In the genomic region with DNA sequence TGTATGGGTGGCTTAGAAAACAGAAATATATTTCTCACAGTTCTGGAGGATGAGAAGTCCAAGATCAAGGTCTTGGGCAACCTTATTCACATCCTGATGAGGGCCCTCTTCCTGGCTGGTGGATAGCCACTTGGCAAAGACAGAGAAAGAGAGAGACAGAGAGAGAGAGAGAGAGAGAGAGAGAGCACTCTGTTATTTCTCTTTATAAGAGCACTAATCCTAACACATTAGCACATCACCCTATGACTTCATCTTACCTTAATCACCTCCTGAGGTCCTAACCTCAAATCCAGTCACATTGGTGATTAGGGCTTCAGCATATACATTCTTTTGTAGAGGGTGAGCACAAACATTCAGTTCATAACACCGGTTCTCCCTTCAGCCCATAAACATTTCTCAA, we compare ENCODE assay signal across 30 cellular contexts.
DNase-seq lines count a peak whose midpoint lies in the region; ATAC-seq, FAIRE-seq and TF ChIP-seq lines count a peak whose summit lies in the region.
"Had no signal": no experiment of that assay in that cellular context is flagged by ENCODE, and none has a peak within 500 bp of the region (broad histone marks: within the 10 kb centered on the region; RNA-seq: fewer than 3 reads in every experiment).

No MANE protein-coding gene starts in this region.

- 89% methylated on average over 1 of the region's 1 CpG for WGBS in A549 (ENCODE audit: missing lambda C conversion rate)

- no peak overlapping the region for H3K4me3 ChIP-seq in A549
- H3K4me3 ChIP-seq: colonic mucosa had no signal

- FAIRE-seq in A549 (lab: Jason Lieb, UNC): no peak
- FAIRE-seq: A204.1, GM12891, HepG2, urothelium cell line had no signal

- no peaks in the 10 kb centered on the region for H3K9me3 ChIP-seq in A549
- H3K9me3 ChIP-seq: BE2C, colonic mucosa had no signal

- H3K27me3 Mint-ChIP-seq in HFFc6 (ENCODE audit: insufficient read depth): no peaks in the 10 kb centered on the region
- no peaks in the 10 kb centered on the region for H3K27me3 Mint-ChIP-seq in activated CD4-positive, alpha-beta T cell treated with anti-CD3 and anti-CD28 coated beads, Interleukin-2, amount 10 ng/mL, durations not matched to agents 7 days and 5 days
- H3K27me3 Mint-ChIP-seq: memory B cell; stimulated activated naive B cell treated with anti-CD40 and anti-IgM and Interleukin-4, amounts not matched to agents 10 μg/mL and 1 μg/mL and 100 μg/mL, for 72 hours; T-cell had no signal

- no peak for TF ChIP-seq EP300 in A549 (IDR thresholded peaks at IDR 0.05)

- no peak for TF ChIP-seq POLR2A in A549 (IDR thresholded peaks at IDR 0.05; ENCODE audit: low read length)

- no peaks in the 10 kb centered on the region for H3K36me3 Mint-ChIP-seq in HFFc6 (ENCODE audit: low read depth)
- no peaks in the 10 kb centered on the region for H3K36me3 Mint-ChIP-seq in activated CD4-positive, alpha-beta T cell treated with anti-CD3 and anti-CD28 coated beads, Interleukin-2, amount 10 ng/mL, durations not matched to agents 7 days and 5 days (ENCODE audit: low read depth)
- H3K36me3 Mint-ChIP-seq: memory B cell; stimulated activated naive B cell treated with anti-CD40 and anti-IgM and Interleukin-4, amounts not matched to agents 10 μg/mL and 1 μg/mL and 100 μg/mL, for 72 hours; T-cell had no signal

- TF ChIP-seq RAD21 in A549 (conservative IDR thresholded peaks at IDR 0.05 in 1 of 2, IDR thresholded peaks at IDR 0.05 in 1 of 2): no peak

- ATAC-seq in A549 (no peak), foreskin keratinocyte (peak; percentile 49), HG02885 (IDR thresholded peaks at IDR 0.05; ENCODE audit: poor library complexity, unreplicated experiment) (no peak)
- ATAC-seq: HepG2; left cardiac atrium; stimulated activated naive B cell treated with anti-CD40 and anti-IgM and Interleukin-4, amounts not matched to agents 10 μg/mL and 1 μg/mL and 100 μg/mL, for 72 hours; T-cell had no signal

- no peak overlapping the region for H3K4me3 Mint-ChIP-seq in HFFc6
- no peak overlapping the region for H3K4me3 Mint-ChIP-seq in activated CD4-positive, alpha-beta T cell treated with anti-CD3 and anti-CD28 coated beads, Interleukin-2, amount 10 ng/mL, durations not matched to agents 7 days and 5 days
- H3K4me3 Mint-ChIP-seq: memory B cell; stimulated activated naive B cell treated with anti-CD40 and anti-IgM and Interleukin-4, amounts not matched to agents 10 μg/mL and 1 μg/mL and 100 μg/mL, for 72 hours; T-cell had no signal

- no peak for TF ChIP-seq CTCF in A549 (IDR thresholded peaks at IDR 0.05)
- TF ChIP-seq CTCF in HFFc6 (IDR thresholded peaks at IDR 0.05): no peak
- no peak for TF ChIP-seq CTCF in foreskin keratinocyte (conservative IDR thresholded peaks at IDR 0.05)

- peak overlapping the region; percentile 52 for H3K4me2 ChIP-seq in A549

- peaks cover 80% of the 10 kb centered on the region for H3K4me1 Mint-ChIP-seq in HFFc6 (ENCODE audit: low read depth)
- H3K4me1 Mint-ChIP-seq in activated CD4-positive, alpha-beta T cell treated with anti-CD3 and anti-CD28 coated beads, Interleukin-2, amount 10 ng/mL, durations not matched to agents 7 days and 5 days: no peaks in the 10 kb centered on the region
- H3K4me1 Mint-ChIP-seq: memory B cell; stimulated activated naive B cell treated with anti-CD40 and anti-IgM and Interleukin-4, amounts not matched to agents 10 μg/mL and 1 μg/mL and 100 μg/mL, for 72 hours; T-cell had no signal

- peak overlapping the region; percentile 62 for H3K27ac Mint-ChIP-seq in HFFc6
- no peak overlapping the region for H3K27ac Mint-ChIP-seq in activated CD4-positive, alpha-beta T cell treated with anti-CD3 and anti-CD28 coated beads, Interleukin-2, amount 10 ng/mL, durations not matched to agents 7 days and 5 days
- H3K27ac Mint-ChIP-seq: memory B cell; stimulated activated naive B cell treated with anti-CD40 and anti-IgM and Interleukin-4, amounts not matched to agents 10 μg/mL and 1 μg/mL and 100 μg/mL, for 72 hours; T-cell had no signal

- CTCF ChIA-PET in A549 (lab: Yijun Ruan, JAX): interaction anchor here (0.7 kb wide), 1 partner anchor 250 kb away, joined by 3 read pairs; no protein-coding TSS in a partner anchor
- CTCF ChIA-PET in activated CD4-positive, alpha-beta T cell treated with anti-CD3 and anti-CD28 coated beads, Interleukin-2, amount 10 ng/mL, durations not matched to agents 7 days and 5 days (lab: Charles Lee): no interaction called here

- H3K9me3 Mint-ChIP-seq in HFFc6: no peaks in the 10 kb centered on the region
- no peaks in the 10 kb centered on the region for H3K9me3 Mint-ChIP-seq in activated CD4-positive, alpha-beta T cell treated with anti-CD3 and anti-CD28 coated beads, Interleukin-2, amount 10 ng/mL, durations not matched to agents 7 days and 5 days
- H3K9me3 Mint-ChIP-seq: T-cell had no signal

- POLR2A ChIA-PET in A549 (lab: Yijun Ruan, JAX): no interaction called here
- POLR2A ChIA-PET in activated CD4-positive, alpha-beta T cell treated with anti-CD3 and anti-CD28 coated beads, Interleukin-2, amount 10 ng/mL, durations not matched to agents 7 days and 5 days (lab: Charles Lee): no interaction called here

- H3K4me1 ChIP-seq in A549: peaks cover 37% of the 10 kb centered on the region
- peaks cover 22% of the 10 kb centered on the region for H3K4me1 ChIP-seq in foreskin keratinocyte
- H3K4me1 ChIP-seq: BE2C had no signal

- no peaks in the 10 kb centered on the region for H3K27me3 ChIP-seq in foreskin keratinocyte
- H3K27me3 ChIP-seq: BE2C, colonic mucosa had no signal

- DNase-seq in A549 (ENCODE audit: low read depth in 1 of 2, low spot score in 1 of 2) (no peak), HFFc6 (peak; percentile 9), SW480 (ENCODE audit: low spot score) (peak; percentile 17), foreskin keratinocyte (peak; percentile 61 to 71), NK-92 (lab: John Stamatoyannopoulos, UW; ENCODE audit: unreplicated experiment) (no peak), SIG-M5 treated with dmso at 0.1 percent for 504 hours (lab: John Stamatoyannopoulos, UW; ENCODE audit: unreplicated experiment) (no peak)
- DNase-seq in activated CD4-positive, alpha-beta T cell treated with anti-CD3 and anti-CD28 coated beads, Interleukin-2, amount 10 ng/mL, durations not matched to agents 7 days and 5 days: no peak
- DNase-seq: activated gamma-delta T cell; BE2C; colonic mucosa; DMS79; effector memory CD4-positive, alpha-beta T cell; glutamatergic neuron; H7; left cardiac atrium; NCI-H1105; NCI-H2029; NCI-H82; retina; SHP77; stimulated activated CD4-positive, alpha-beta T cell treated with anti-CD3 and anti-CD28 coated beads, Interleukin-4, amount 100 ng/mL, for 24 hours; stimulated activated naive B cell treated with anti-CD40 and anti-IgM and Interleukin-4, amounts not matched to agents 10 μg/mL and 1 μg/mL and 100 μg/mL, for 72 hours; T-cell had no signal

- peak overlapping the region; percentile 62 to 88 for H3K27ac ChIP-seq in A549
- peak overlapping the region; percentile 67 for H3K27ac ChIP-seq in foreskin keratinocyte
- H3K27ac ChIP-seq: HL-60 had no signal

TF ChIP-seq in A549, 52 proteins besides CTCF, POLR2A, EP300 and RAD21:
- TF ChIP-seq HOXB5 (CRISPR knock-in tag; IDR thresholded peaks at IDR 0.05) (no peak), MAX (IDR thresholded peaks at IDR 0.05) (no peak), KDM1A (IDR thresholded peaks at IDR 0.05; ENCODE audit: low read depth) (no peak), KDM5A (IDR thresholded peaks at IDR 0.05) (no peak), HDAC2 (IDR thresholded peaks at IDR 0.05) (no peak), RNF2 (IDR thresholded peaks at IDR 0.05; ENCODE audit: borderline replicate concordance, low read depth) (no peak), JUN (IDR thresholded peaks at IDR 0.05) (no peak), MAZ (IDR thresholded peaks at IDR 0.05; ENCODE audit: borderline replicate concordance, low read depth, low read length) (no peak)
- TF ChIP-seq, protein P1, sequence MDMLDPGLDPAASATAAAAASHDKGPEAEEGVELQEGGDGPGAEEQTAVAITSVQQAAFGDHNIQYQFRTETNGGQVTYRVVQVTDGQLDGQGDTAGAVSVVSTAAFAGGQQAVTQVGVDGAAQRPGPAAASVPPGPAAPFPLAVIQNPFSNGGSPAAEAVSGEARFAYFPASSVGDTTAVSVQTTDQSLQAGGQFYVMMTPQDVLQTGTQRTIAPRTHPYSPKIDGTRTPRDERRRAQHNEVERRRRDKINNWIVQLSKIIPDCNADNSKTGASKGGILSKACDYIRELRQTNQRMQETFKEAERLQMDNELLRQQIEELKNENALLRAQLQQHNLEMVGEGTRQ (IDR thresholded peaks at IDR 0.05): no peak

Comparison
In these comparisons a context has a peak if more than half of its experiments do, and no peak if none do; other contexts are left out.
1. DNase-seq: peak in HFFc6 (single experiment), SW480 (single experiment) and foreskin keratinocyte (2 of 2); none in A549 (0 of 2), NK-92 (single experiment), activated CD4-positive, alpha-beta T cell treated with anti-CD3 and anti-CD28 coated beads, Interleukin-2, amount 10 ng/mL, durations not matched to agents 7 days and 5 days (single experiment) and SIG-M5 treated with dmso at 0.1 percent for 504 hours (single experiment).